21 cellular contexts compared by ENCODE assay signal in the genomic region with DNA sequence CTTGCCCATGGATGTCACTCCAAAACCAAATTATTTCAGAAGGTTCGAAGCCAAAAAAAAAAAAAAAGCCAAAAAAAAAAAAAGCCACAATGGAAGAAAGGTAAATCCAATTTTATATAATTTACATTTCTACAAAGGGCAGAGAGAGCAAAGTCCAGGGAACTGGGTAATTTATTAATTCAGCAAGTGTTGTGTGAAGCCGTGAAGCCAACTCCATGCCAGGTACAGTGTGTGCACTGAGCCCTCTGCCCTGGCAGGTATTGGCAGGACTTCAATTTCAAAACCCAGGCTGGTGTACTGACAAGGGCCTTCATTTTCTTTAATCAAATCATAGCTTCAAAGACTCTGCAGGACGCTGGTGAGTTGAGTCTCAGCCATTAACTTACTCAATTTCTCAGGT. TPM values are rescaled to one million over a fixed set of nuclear protein-coding genes. Genes with fewer than 3 reads are reported as not detected.
"Had no signal": no experiment of that assay in that cellular context is flagged by ENCODE, and none has a peak within 500 bp of the region (broad histone marks: within the 10 kb centered on the region; RNA-seq: fewer than 3 reads in every experiment).

No MANE protein-coding gene starts in this region.

- H3K4me2 ChIP-seq: smooth muscle cell had no signal

- H3K36me3 ChIP-seq: esophagus muscularis mucosa, gastrocnemius medialis, heart right ventricle, suprapubic skin, thyroid gland, upper lobe of left lung, vagina had no signal

- H3K4me3 ChIP-seq: esophagus muscularis mucosa, gastrocnemius medialis, heart right ventricle, smooth muscle cell, suprapubic skin, thyroid gland, upper lobe of left lung, vagina had no signal

- H3K9me3 ChIP-seq: esophagus muscularis mucosa, gastrocnemius medialis, heart right ventricle, suprapubic skin, thyroid gland, upper lobe of left lung, vagina had no signal

- H3K27ac Mint-ChIP-seq: dendritic cell treated with granulocyte-macrophage colony-stimulating factor and Interleukin-4, amounts not matched to agents 40 ng/mL and 50 ng/mL, for 4 days; effector memory CD8-positive, alpha-beta T cell; nephron had no signal

- H3K4me3 Mint-ChIP-seq: dendritic cell treated with granulocyte-macrophage colony-stimulating factor and Interleukin-4, amounts not matched to agents 40 ng/mL and 50 ng/mL, for 4 days; effector memory CD8-positive, alpha-beta T cell; nephron had no signal

- H3K4me1 Mint-ChIP-seq: nephron had no signal

- ATAC-seq: effector memory CD8-positive, alpha-beta T cell; gastrocnemius medialis; heart right ventricle; left ventricle myocardium superior had no signal

- DNase-seq: effector memory CD8-positive, alpha-beta T cell; gastrocnemius medialis; heart right ventricle; hypothalamus; islet precursor cell; left ventricle myocardium superior; stimulated activated CD4-positive, alpha-beta T cell treated with anti-CD3 and anti-CD28 coated beads, Interleukin-2, amount 100 ng/mL, for 48 hours; stimulated activated naive CD4-positive, alpha-beta T cell treated with Interleukin-2 at 50 U/mL for 16 hours; thyroid gland; upper lobe of left lung had no signal

- H3K27ac ChIP-seq: epithelial cell of prostate, esophagus muscularis mucosa, gastrocnemius medialis, heart right ventricle, suprapubic skin, thyroid gland, upper lobe of left lung, vagina had no signal

- H3K27me3 ChIP-seq: suprapubic skin, thyroid gland, upper lobe of left lung, vagina had no signal

- H3K4me1 ChIP-seq: esophagus muscularis mucosa, gastrocnemius medialis, heart right ventricle, suprapubic skin, thyroid gland, upper lobe of left lung, vagina had no signal

- H3K27me3 Mint-ChIP-seq: dendritic cell treated with granulocyte-macrophage colony-stimulating factor and Interleukin-4, amounts not matched to agents 40 ng/mL and 50 ng/mL, for 4 days had no signal

RNA-seq across cellular contexts. Expression of a gene that starts 5.5 kb away (rescaled TPM):
- total RNA-seq: esophagus muscularis mucosa, fibroblast of villous mesenchyme, gastrocnemius medialis, left ventricle myocardium superior, omental fat pad, smooth muscle cell, suprapubic skin, thyroid gland, upper lobe of left lung, vagina had no signal
- polyA plus RNA-seq: heart right ventricle, smooth muscle cell had no signal

RNA-seq across cellular contexts. Expression of a gene that starts 15.2 kb away (rescaled TPM):
- total RNA-seq: esophagus muscularis mucosa, fibroblast of villous mesenchyme, gastrocnemius medialis, heart right ventricle, left ventricle myocardium superior, lung microvascular endothelial cell, omental fat pad, smooth muscle cell, suprapubic skin, thyroid gland, upper lobe of left lung, vagina had no signal
- polyA plus RNA-seq: heart right ventricle had no signal

RNA-seq across cellular contexts. Expression of a gene that starts 15.5 kb away (rescaled TPM):
- total RNA-seq: esophagus muscularis mucosa, fibroblast of villous mesenchyme, gastrocnemius medialis, heart right ventricle, left ventricle myocardium superior, omental fat pad, pulmonary artery endothelial cell, smooth muscle cell, suprapubic skin, upper lobe of left lung, vagina had no signal
- polyA plus RNA-seq: heart right ventricle, smooth muscle cell had no signal
